Comparison of ENCODE assay signal across 9 cellular contexts in genomic region chr22:32206774-32207758, GRCh38. TPM values are rescaled to one million over a fixed set of nuclear protein-coding genes. Genes with fewer than 3 reads are reported as not detected.
DNase-seq lines count a peak whose midpoint lies in the region; ATAC-seq and TF ChIP-seq lines count a peak whose summit lies in the region.
"Had no signal": no experiment of that assay in that cellular context is flagged by ENCODE, and none has a peak within 500 bp of the region (broad histone marks: within the 10 kb centered on the region; RNA-seq: fewer than 3 reads in every experiment).

No MANE protein-coding gene starts in this region.

- H3K9me2 ChIP-seq in Karpas-422 (replicated peaks; ENCODE audit: insufficient read depth, low read length) = no peaks in the 10 kb centered on the region

- DNase-seq in ELR (ENCODE audit: low read depth) = peak; percentile 44
- peak; percentile 71 for DNase-seq in Karpas-422
- DNase-seq in UCSD-AML1 (lab: John Stamatoyannopoulos, UW; ENCODE audit: unreplicated experiment) = peak; percentile 33
- DNase-seq in epithelial cell of esophagus (ENCODE audit: low read depth) = peak; percentile 49
- DNase-seq in prostate gland (ENCODE audit: low spot score) = peak; percentile 60
- no peak for DNase-seq in NCI-H187 (lab: John Stamatoyannopoulos, UW)

- H3K4me2 ChIP-seq in Karpas-422 (ENCODE audit: low read depth, low read length, poor library complexity, severe bottlenecking) = no peak overlapping the region

- intact Hi-C loops in prostate gland (cut with DNase I) = no loop called here

- no peaks in the 10 kb centered on the region for H4K20me1 ChIP-seq in Karpas-422 (ENCODE audit: insufficient read depth, low read depth, low read length)

- no peak overlapping the region for H3K9ac ChIP-seq in Karpas-422 (ENCODE audit: low read length)

- H3K27me3 ChIP-seq in Karpas-422 (ENCODE audit: low read length) (no peaks in the 10 kb centered on the region), prostate gland (replicated peaks; ENCODE audit: insufficient read depth) (no peaks in the 10 kb centered on the region)

- H3K4me3 ChIP-seq in Karpas-422 (ENCODE audit: low read length) (no peak overlapping the region), epithelial cell of esophagus (ENCODE audit: low read length) (no peak overlapping the region), prostate gland (peak overlapping the region in 1 of 2 donors; percentile 6)

- H3K9me3 ChIP-seq in Karpas-422 (ENCODE audit: low read length) (no peaks in the 10 kb centered on the region), prostate gland (no peaks in the 10 kb centered on the region)

- H3K36me3 ChIP-seq in Karpas-422 (ENCODE audit: insufficient read depth, low read length) (no peaks in the 10 kb centered on the region), prostate gland (no peaks in the 10 kb centered on the region)

- no peak overlapping the region for H2AFZ ChIP-seq in Karpas-422 (ENCODE audit: low read length)

- no peak for ATAC-seq in HG03039 (IDR thresholded peaks at IDR 0.05; ENCODE audit: unreplicated experiment)

- H3K4me1 ChIP-seq in Karpas-422 (ENCODE audit: low read length) (no peaks in the 10 kb centered on the region), prostate gland (replicated peaks) (peaks cover 3% of the 10 kb centered on the region)

- no peak for TF ChIP-seq POLR2A in prostate gland (IDR thresholded peaks at IDR 0.05)

- no peaks in the 10 kb centered on the region for H3K79me2 ChIP-seq in Karpas-422 (ENCODE audit: low read length)

- TF ChIP-seq CTCF in epithelial cell of esophagus (IDR thresholded peaks at IDR 0.05; ENCODE audit: insufficient read depth, low read depth, low read length, missing control alignments) = peak; percentile 71
- TF ChIP-seq CTCF in prostate gland (IDR thresholded peaks at IDR 0.05) = peak in 3 of 4 experiments; percentile 60 to 76 (median 66)

- 78% methylated on average over 21 of the region's 22 CpGs for WGBS in prostate gland

- H3K27ac ChIP-seq in Karpas-422 (ENCODE audit: low read length) (no peak overlapping the region), prostate gland (peak overlapping the region in 1 of 2 donors; percentile 66)

RNA-seq across cellular contexts. Expression of gene RFPL2, which starts 2.2 kb away (rescaled TPM):
- total RNA-seq in Karpas-422 (2014; rRNA removed; shearing (Covaris generic); ENCODE audit: low replicate concordance) = not detected in 2 replicates
- 10 to 100 TPM; 22.1 to 23.7 TPM for total RNA-seq in prostate gland

RNA-seq across cellular contexts. Expression of gene C22orf42, which starts 48.0 kb away (rescaled TPM):
- not detected in 2 replicates for total RNA-seq in Karpas-422 (2014; rRNA removed; shearing (Covaris generic); ENCODE audit: low replicate concordance)
- 1 to 10 TPM in 1 of 2 donors, not detected in 1; 1.4 TPM for total RNA-seq in prostate gland
- total RNA-seq: naive thymus-derived CD8-positive, alpha-beta T cell; T-helper 1 cell treated with Interleukin-12 subunit alpha and Interleukin-12 subunit beta and Interleukin-4 antibody, amounts not matched to agents 30 ng/mL and 1 ng/mL, for 36 hours had no signal

RNA-seq across cellular contexts. Expression of gene SLC5A4, which starts 48.1 kb away (rescaled TPM):
- not detected in 2 replicates for total RNA-seq in Karpas-422 (2014; rRNA removed; shearing (Covaris generic); ENCODE audit: low replicate concordance)
- under 1 TPM in 1 of 2 donors, not detected in 1; 0.23 TPM for total RNA-seq in prostate gland
- total RNA-seq: naive thymus-derived CD8-positive, alpha-beta T cell; T-helper 1 cell treated with Interleukin-12 subunit alpha and Interleukin-12 subunit beta and Interleukin-4 antibody, amounts not matched to agents 30 ng/mL and 1 ng/mL, for 36 hours had no signal

Comparison
In these comparisons a context has a peak if more than half of its experiments do, and no peak if none do; other contexts are left out.
1. DNase-seq: peak in ELR (single experiment), Karpas-422 (single experiment), UCSD-AML1 (single experiment), epithelial cell of esophagus (single experiment) and prostate gland (single experiment); none in NCI-H187 (0 of 2).
2. RNA of gene RFPL2, which starts 2.2 kb away (total RNA-seq): 22.1 to 23.7 TPM in prostate gland; not detected in Karpas-422; every median in the first group is over 10 times any median in the second.